Comparison of ENCODE assay signal across 23 cellular contexts in genomic region chr3:30872879-30873278, GRCh38. TPM values are rescaled to one million over a fixed set of nuclear protein-coding genes. Genes with fewer than 3 reads are reported as not detected.
DNase-seq lines count a peak whose midpoint lies in the region; ATAC-seq and TF ChIP-seq lines count a peak whose summit lies in the region.
"Had no signal": no experiment of that assay in that cellular context is flagged by ENCODE, and none has a peak within 500 bp of the region (broad histone marks: within the 10 kb centered on the region; RNA-seq: fewer than 3 reads in every experiment).

No MANE protein-coding gene starts in this region.

- no peak overlapping the region for H3K4me3 Mint-ChIP-seq in nephron
- H3K4me3 Mint-ChIP-seq: B cell; CD4-positive, CD25-positive, alpha-beta regulatory T cell; CD8-positive, alpha-beta T cell; GM23338; H9; HFFc6 had no signal

- no peaks in the 10 kb centered on the region for H3K27me3 ChIP-seq in skeletal muscle tissue (ENCODE audit: control insufficient read depth in 3 of 3, insufficient read depth in 3 of 3, low read length in 3 of 3)
- H3K27me3 ChIP-seq: BLaER1 had no signal

- H3K36me3 Mint-ChIP-seq in nephron (ENCODE audit: low read depth) = no peaks in the 10 kb centered on the region
- H3K36me3 Mint-ChIP-seq: CD4-positive, CD25-positive, alpha-beta regulatory T cell; CD8-positive, alpha-beta T cell had no signal

- peak overlapping the region in 2 of 3 experiments; percentile 1 to 39 for H3K27ac Mint-ChIP-seq in nephron
- H3K27ac Mint-ChIP-seq: B cell; CD4-positive, CD25-positive, alpha-beta regulatory T cell; CD8-positive, alpha-beta T cell; GM23338; H9; HFFc6 had no signal

- H3K9ac ChIP-seq in skeletal muscle tissue (ENCODE audit: low read depth in 1 of 3, low read length in 3 of 3) = no peak overlapping the region
- H3K9ac ChIP-seq: BLaER1 had no signal

- H3K4me1 ChIP-seq in skeletal muscle tissue (ENCODE audit: control insufficient read depth in 3 of 3, insufficient read depth in 3 of 3, low read length in 3 of 3) = peaks cover 13 to 23% (median 17%) of the 10 kb centered on the region in 3 donors
- H3K4me1 ChIP-seq: BLaER1, Caco-2 had no signal

- ATAC-seq in SK-N-SH treated with all-trans-retinoic acid at 6 μM for 48 hours = no peak
- ATAC-seq: CD8-positive, alpha-beta T cell; GM12878; GM23338; HCT116 had no signal

- H3K4me3 ChIP-seq in skeletal muscle tissue (ENCODE audit: low read length in 3 of 3) = no peak overlapping the region
- H3K4me3 ChIP-seq: BLaER1, GM12878, GM23338 had no signal

- H3K36me3 ChIP-seq in skeletal muscle tissue (ENCODE audit: control insufficient read depth in 3 of 3, insufficient read depth in 3 of 3, low read length in 3 of 3) = no peaks in the 10 kb centered on the region
- H3K36me3 ChIP-seq: BLaER1 had no signal

- no peaks in the 10 kb centered on the region for H3K9me3 ChIP-seq in skeletal muscle tissue (ENCODE audit: control insufficient read depth in 3 of 3, low read length in 3 of 3)
- H3K9me3 ChIP-seq: BLaER1, Caco-2 had no signal

- DNase-seq in NCI-H748 (lab: John Stamatoyannopoulos, UW; ENCODE audit: unreplicated experiment) = peak; percentile 3
- DNase-seq in NCI-H748 treated with DMSO at 0.1 percent for 48 hours (lab: John Stamatoyannopoulos, UW) = no peak
- no peak for DNase-seq in NOMO-1 treated with DMSO at 0.1 percent for 48 hours (lab: John Stamatoyannopoulos, UW; ENCODE audit: unreplicated experiment)
- DNase-seq: Caco-2; CD4-positive, CD25-positive, alpha-beta regulatory T cell; CD8-positive, alpha-beta T cell; DMS 273 treated with DMSO at 0.1 percent for 48 hours; DMS79; EL; GDM1; H9; HFFc6 had no signal

- H3K9me3 Mint-ChIP-seq in nephron = no peaks in the 10 kb centered on the region
- H3K9me3 Mint-ChIP-seq: CD4-positive, CD25-positive, alpha-beta regulatory T cell; CD8-positive, alpha-beta T cell; GM23338; H9; HFFc6 had no signal

- no peak for TF ChIP-seq CTCF in nephron (IDR thresholded peaks at IDR 0.05; ENCODE audit: unreplicated experiment in 3 of 3)

- H3K27ac ChIP-seq in skeletal muscle tissue (ENCODE audit: low read depth, low read length) = peak overlapping the region; percentile 65
- H3K27ac ChIP-seq: 22Rv1, BLaER1, C4-2B had no signal

- H3K27me3 Mint-ChIP-seq in nephron (ENCODE audit: low read depth) = no peaks in the 10 kb centered on the region

- peaks cover 39% of the 10 kb centered on the region for H3K4me1 Mint-ChIP-seq in nephron
- H3K4me1 Mint-ChIP-seq: B cell; CD4-positive, CD25-positive, alpha-beta regulatory T cell had no signal

TF ChIP-seq in SK-N-SH treated with all-trans-retinoic acid at 6 μM for 48 hours, 23 proteins besides CTCF, POLR2A, EP300 and RAD21:
- TF ChIP-seq ARNTL (CRISPR knock-in tag; IDR thresholded peaks at IDR 0.05; ENCODE audit: borderline replicate concordance, low read depth) = no peak
- TF ChIP-seq CSDC2 (CRISPR knock-in tag; IDR thresholded peaks at IDR 0.05) = no peak
- TF ChIP-seq ZFP3 (CRISPR knock-in tag; IDR thresholded peaks at IDR 0.05) = no peak
- no peak for TF ChIP-seq RARB (CRISPR knock-in tag; IDR thresholded peaks at IDR 0.05)
- TF ChIP-seq ZFP30 (CRISPR knock-in tag; IDR thresholded peaks at IDR 0.05) = no peak

RNA-seq across cellular contexts. Expression of gene GADL1, which starts 21.6 kb away (rescaled TPM):
- total RNA-seq in skeletal muscle tissue = 25.1 TPM
- total RNA-seq: B cell; CD4-positive, CD25-positive, alpha-beta regulatory T cell; CD8-positive, alpha-beta T cell; GM12878; H4; HFFc6 had no signal
